Comparison of ENCODE assay signal across 25 cellular contexts in the genomic region with DNA sequence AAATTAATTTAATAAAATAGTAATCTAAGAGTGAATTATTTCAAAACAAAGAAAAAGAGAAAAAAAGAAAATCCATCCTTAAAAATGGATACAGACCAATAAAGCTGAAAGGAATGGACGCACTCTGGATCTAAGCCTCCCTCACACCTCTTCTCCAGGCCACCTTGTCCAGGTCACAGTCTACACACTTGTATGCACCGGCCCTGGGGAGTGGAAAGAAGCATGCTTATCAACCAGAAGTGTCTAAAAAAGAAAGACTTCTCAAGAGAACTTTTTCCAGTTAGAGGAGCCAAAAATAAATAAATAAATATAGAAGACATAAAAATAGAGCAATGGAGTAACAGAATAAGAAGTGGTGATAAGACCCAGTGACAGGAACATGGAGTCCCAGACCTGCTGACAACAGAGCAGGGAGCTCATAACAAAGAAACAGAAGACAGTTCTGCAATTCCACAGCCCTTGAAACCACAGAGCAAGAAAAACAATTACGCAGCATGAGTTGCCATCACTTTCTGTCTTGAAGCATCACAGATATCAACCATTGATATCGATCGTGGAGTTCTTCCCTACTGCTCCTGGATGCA.
DNase-seq lines count a peak whose midpoint lies in the region; ATAC-seq, FAIRE-seq and TF ChIP-seq lines count a peak whose summit lies in the region.
"Had no signal": no experiment of that assay in that cellular context is flagged by ENCODE, and none has a peak within 500 bp of the region (broad histone marks: within the 10 kb centered on the region; RNA-seq: fewer than 3 reads in every experiment).

No MANE protein-coding gene starts in this region.

- peak overlapping the region; percentile 53 for H2AK5ac ChIP-seq in trophoblast cell (ENCODE audit: low read length)

- H3K4me2 ChIP-seq in K562 (ENCODE audit: insufficient read depth, low read length) = no peak overlapping the region
- H3K4me2 ChIP-seq in trophoblast cell (ENCODE audit: low read length) = no peak overlapping the region
- no peak overlapping the region for H3K4me2 ChIP-seq in GM23248 (ENCODE audit: unreplicated experiment)
- H3K4me2 ChIP-seq: SK-N-SH had no signal

- TF ChIP-seq POLR2A in K562 (conservative IDR thresholded peaks at IDR 0.05) = no peak

- H3K23ac ChIP-seq in trophoblast cell (ENCODE audit: low read length) = no peak overlapping the region

- no peak for FAIRE-seq in K562 (lab: Jason Lieb, UNC)
- FAIRE-seq: GM12891 had no signal

- H3K4me1 ChIP-seq in K562 (replicated peaks in 1 of 2; ENCODE audit: control insufficient read depth in 2 of 2, insufficient read depth in 2 of 2, low read length in 2 of 2) (no peaks in the 10 kb centered on the region; a peak in 1 of 5 replicates), cardiac muscle cell (ENCODE audit: low read depth) (peaks cover 37% of the 10 kb centered on the region), trophoblast cell (ENCODE audit: control insufficient read depth in 1 of 2, insufficient read depth in 2 of 2, low read length in 2 of 2) (peaks cover 2 to 8% of the 10 kb centered on the region in 2 experiments), upper lobe of right lung (no peaks in the 10 kb centered on the region), mucosa of descending colon (ENCODE audit: low read depth) (no peaks in the 10 kb centered on the region), GM23248 (ENCODE audit: insufficient read depth) (peaks cover 16% of the 10 kb centered on the region)
- H3K4me1 ChIP-seq: vagina had no signal

- H3K9me2 ChIP-seq in GM23248 (ENCODE audit: insufficient read depth) = no peaks in the 10 kb centered on the region
- H3K9me2 ChIP-seq: SK-N-SH had no signal

- POLR2A ChIA-PET in K562 (lab: Yijun Ruan, JAX) = no interaction called here

- peak overlapping the region; percentile 95 for H2BK120ac ChIP-seq in trophoblast cell (ENCODE audit: insufficient read depth, low read length, poor library complexity)

- H3K79me1 ChIP-seq in trophoblast cell (ENCODE audit: low read length) = peaks cover 40% of the 10 kb centered on the region

- BruUV-seq in K562 (replicated peaks; lab: Mats Ljungman, UMichigan) = no TSS peak

- H3K79me2 ChIP-seq in K562 (ENCODE audit: control insufficient read depth, insufficient read depth, low read length) (no peaks in the 10 kb centered on the region), trophoblast cell (ENCODE audit: control insufficient read depth, insufficient read depth, low read length, poor library complexity) (no peaks in the 10 kb centered on the region), GM23248 (ENCODE audit: insufficient read depth) (no peaks in the 10 kb centered on the region)

- DNase-seq in K562 (ENCODE audit: extremely low read depth in 1 of 4, low spot score in 3 of 4) (no peak), cardiac muscle cell (ENCODE audit: low read depth in 1 of 2, low spot score in 1 of 2) (peak; percentile 56 to 77), trophoblast cell (no peak), upper lobe of right lung (no peak), mucosa of descending colon (no peak), head of caudate nucleus (no peak), GM23248 (no peak)
- DNase-seq: activated CD4-positive, alpha-beta T cell treated with anti-CD3 and anti-CD28 coated beads, Interleukin-2, amount 10 ng/mL, durations not matched to agents 7 days and 5 days; activated CD8-positive, alpha-beta memory T cell treated with anti-CD3 and anti-CD28 coated beads, Interleukin-2, amount 10 ng/mL, durations not matched to agents 7 days and 5 days; activated naive CD4-positive, alpha-beta T cell treated with Interleukin-2 at 50 U/mL for 16 hours; activated T-cell treated with anti-CD3 and anti-CD28 coated beads, Interleukin-2, amount 50 U/mL, for 72 hours; amygdala; hippocampal formation; NCI-H1092 treated with DMSO at 0.1 percent for 48 hours; NCI-H1930; NCI-H2227 treated with DMSO at 0.1 percent for 48 hours; NCI-H69; posterior cingulate gyrus; SK-N-SH had no signal

- no peak for TF ChIP-seq CTCF in K562 (IDR thresholded peaks at IDR 0.05 in 2 of 3, conservative IDR thresholded peaks at IDR 0.05 in 1 of 3; ENCODE audit: insufficient read depth in 2 of 3, low read depth in 1 of 3, low read length in 3 of 3)
- no peak for TF ChIP-seq CTCF in cardiac muscle cell (IDR thresholded peaks at IDR 0.05; ENCODE audit: low read depth, low read length)
- TF ChIP-seq CTCF in upper lobe of right lung (IDR thresholded peaks at IDR 0.05) = no peak
- TF ChIP-seq CTCF in mucosa of descending colon (IDR thresholded peaks at IDR 0.05) = no peak

- no peaks in the 10 kb centered on the region for H3K36me3 ChIP-seq in K562 (ENCODE audit: control insufficient read depth, insufficient read depth, low read length)
- H3K36me3 ChIP-seq in cardiac muscle cell = no peaks in the 10 kb centered on the region
- H3K36me3 ChIP-seq in trophoblast cell (ENCODE audit: control insufficient read depth in 1 of 2, insufficient read depth in 2 of 2, low read length in 2 of 2) = no peaks in the 10 kb centered on the region
- no peaks in the 10 kb centered on the region for H3K36me3 ChIP-seq in upper lobe of right lung
- H3K36me3 ChIP-seq in mucosa of descending colon (ENCODE audit: low read depth) = no peaks in the 10 kb centered on the region
- no peaks in the 10 kb centered on the region for H3K36me3 ChIP-seq in GM23248 (ENCODE audit: low read depth)
- H3K36me3 ChIP-seq: vagina had no signal

- H3K27me3 ChIP-seq in K562 (ENCODE audit: control insufficient read depth in 2 of 2, insufficient read depth in 2 of 2, low read length in 2 of 2) (0 out of 5 replicates have a peak, but pooled peaks cover 0 to 2% of the 10 kb centered on the region in 2 experiments), cardiac muscle cell (no peaks in the 10 kb centered on the region), trophoblast cell (ENCODE audit: insufficient read depth, low read length) (no peaks in the 10 kb centered on the region), upper lobe of right lung (no peaks in the 10 kb centered on the region), GM23248 (replicated peaks; ENCODE audit: insufficient read depth) (no peaks in the 10 kb centered on the region)
- H3K27me3 ChIP-seq: vagina had no signal

- H4K8ac ChIP-seq in trophoblast cell (ENCODE audit: low read depth, low read length) = peak overlapping the region; percentile 42

- no peak for TF ChIP-seq RAD21 in K562 (CRISPR knock-in tag; conservative IDR thresholded peaks at IDR 0.05 in 1 of 2, IDR thresholded peaks at IDR 0.05 in 1 of 2)

- no peak for ATAC-seq in K562
- ATAC-seq in upper lobe of right lung = no peak
- ATAC-seq in mucosa of descending colon = no peak
- ATAC-seq: activated CD8-positive, alpha-beta memory T cell treated with anti-CD3 and anti-CD28 coated beads, Interleukin-2, amount 10 ng/mL, durations not matched to agents 7 days and 5 days; activated T-cell treated with anti-CD3 and anti-CD28 coated beads, Interleukin-2, amount 50 U/mL, for 72 hours had no signal

- no peaks in the 10 kb centered on the region for H3K9me1 ChIP-seq in K562 (ENCODE audit: control insufficient read depth, insufficient read depth, low read length)

- peak overlapping the region; percentile 82 for H3K14ac ChIP-seq in trophoblast cell (ENCODE audit: low read length)

- in situ Hi-C loops in K562 (cut with MboI) = loop anchor here (25.0 kb wide), 1 partner anchor 453 kb away; no protein-coding TSS in a partner anchor
- in situ Hi-C loops in GM23248 (cut with MboI) = no loop called here

- H4K12ac ChIP-seq in trophoblast cell (ENCODE audit: low read depth, low read length) = no peak overlapping the region

- peak overlapping the region; percentile 24 for H3K4ac ChIP-seq in trophoblast cell (ENCODE audit: low read depth, low read length)

- peak overlapping the region; percentile 96 for H4K91ac ChIP-seq in trophoblast cell (ENCODE audit: low read depth, low read length)

- H3K27ac ChIP-seq in K562 (ENCODE audit: extremely low read depth, low read depth, low read length) = no peak overlapping the region
- peak overlapping the region; percentile 71 for H3K27ac ChIP-seq in cardiac muscle cell
- H3K27ac ChIP-seq in trophoblast cell (ENCODE audit: low read depth, low read length) = peak overlapping the region; percentile 55
- H3K27ac ChIP-seq in upper lobe of right lung = peak overlapping the region; percentile 38
- H3K27ac ChIP-seq in GM23248 = no peak overlapping the region
- H3K27ac ChIP-seq: HL-60, RWPE1, skin epidermis, vagina, VCaP had no signal

- H4K20me1 ChIP-seq in K562 (replicated peaks; ENCODE audit: control insufficient read depth, insufficient read depth, low read length) = no peaks in the 10 kb centered on the region
- H4K20me1 ChIP-seq in GM23248 (ENCODE audit: insufficient read depth) = no peaks in the 10 kb centered on the region

- CTCF ChIA-PET in K562 (lab: Yijun Ruan, JAX; ENCODE audit: low intra/inter-chr PET ratio) = no interaction called here

- WGBS in K562 (ENCODE audit: insufficient coverage, low coverage, missing lambda C conversion rate) = 21% methylated on average over 4 of the region's 5 CpGs
- WGBS in trophoblast cell (ENCODE audit: extremely low coverage, insufficient coverage, insufficient read length) = no CpG with 5 or more reads among the region's 5 CpGs
- WGBS in GM23248 (ENCODE audit: low coverage in 1 of 2, low lambda C conversion rate in 2 of 2, missing lambda C conversion rate in 2 of 2), 2 experiments = 79 to 87% methylated on average over 5 of the region's 5 CpGs

- no peak for TF ChIP-seq EP300 in K562 (IDR thresholded peaks at IDR 0.05; ENCODE audit: low read length)

- H3K9me3 ChIP-seq in K562 (replicated peaks; ENCODE audit: control insufficient read depth, insufficient read depth, low read depth, low read length) (no peaks in the 10 kb centered on the region), cardiac muscle cell (ENCODE audit: low read depth) (no peaks in the 10 kb centered on the region), trophoblast cell (ENCODE audit: insufficient read depth, low read depth, low read length) (no peaks in the 10 kb centered on the region), upper lobe of right lung (no peaks in the 10 kb centered on the region), mucosa of descending colon (no peaks in the 10 kb centered on the region), GM23248 (ENCODE audit: low read depth) (no peaks in the 10 kb centered on the region)
- H3K9me3 ChIP-seq: SK-N-SH, vagina had no signal

- no peak overlapping the region for H3K9ac ChIP-seq in K562 (ENCODE audit: insufficient read depth in 1 of 2, low read depth in 2 of 2, low read length in 2 of 2)
- no peak overlapping the region for H3K9ac ChIP-seq in trophoblast cell (ENCODE audit: low read length)
- no peak overlapping the region for H3K9ac ChIP-seq in GM23248
- H3K9ac ChIP-seq: SK-N-SH had no signal

- H2BK5ac ChIP-seq in trophoblast cell (ENCODE audit: low read depth, low read length, poor library complexity) = peak overlapping the region; percentile 92

- peak overlapping the region; percentile 98 for H2BK12ac ChIP-seq in trophoblast cell (ENCODE audit: low read length)

- H3F3A ChIP-seq in GM23248 (ENCODE audit: insufficient read depth) = no peaks in the 10 kb centered on the region

- no peak overlapping the region for H3K4me3 ChIP-seq in K562
- no peak overlapping the region for H3K4me3 ChIP-seq in cardiac muscle cell
- no peak overlapping the region for H3K4me3 ChIP-seq in trophoblast cell (ENCODE audit: low read depth, low read length)
- H3K4me3 ChIP-seq in upper lobe of right lung = no peak overlapping the region
- no peak overlapping the region for H3K4me3 ChIP-seq in mucosa of descending colon
- no peak overlapping the region for H3K4me3 ChIP-seq in GM23248
- H3K4me3 ChIP-seq: skin epidermis, vagina had no signal

- intact Hi-C loops in K562 (cut with micrococcal nuclease) (no loop called here), upper lobe of right lung (cut with DNase I) (no loop called here), mucosa of descending colon (cut with DNase I, micrococcal nuclease) (no loop called here), head of caudate nucleus (cut with DNase I) (no loop called here)

- H3K18ac ChIP-seq in trophoblast cell (ENCODE audit: low read length) = no peak overlapping the region

- H2AFZ ChIP-seq in K562 (ENCODE audit: low read depth, low read length) (no peak overlapping the region), trophoblast cell (ENCODE audit: insufficient read depth, low read length, poor library complexity) (no peak overlapping the region), GM23248 (no peak overlapping the region)

Comparison
In these comparisons a context has a peak if more than half of its experiments do, and no peak if none do; other contexts are left out.
1. DNase-seq: peak in cardiac muscle cell (2 of 2); none in K562 (0 of 4), trophoblast cell (0 of 2), upper lobe of right lung (single experiment), mucosa of descending colon (0 of 3), head of caudate nucleus (0 of 42) and GM23248 (single experiment).
2. H3K27ac ChIP-seq: peak in cardiac muscle cell (single experiment), trophoblast cell (single experiment) and upper lobe of right lung (single experiment); none in K562 (single experiment) and GM23248 (single experiment).